In genomic region chr13:28159057-28159456, GRCh38 we compare ENCODE assay signal across 38 cellular contexts. TPM values are rescaled to one million over a fixed set of nuclear protein-coding genes. Genes with fewer than 3 reads are reported as not detected.
"Had no signal": no experiment of that assay in that cellular context is flagged by ENCODE, and none has a peak within 500 bp of the region (broad histone marks: within the 10 kb centered on the region; RNA-seq: fewer than 3 reads in every experiment).

No MANE protein-coding gene starts in this region.

- H3K4me3 ChIP-seq: MG63 had no signal

- H3K27me3 ChIP-seq: MG63 had no signal

- DNase-seq: Karpas-422, Kasumi-1, MG63, MM.1S, MV-4-11, NCI-H1048, NCI-H1092, NCI-H1092 treated with DMSO at 0.1 percent for 48 hours, NCI-H1105, NCI-H1105 treated with DMSO at 0.1 percent for 48 hours, NCI-H1417, NCI-H1417 treated with DMSO at 0.1 percent for 48 hours, NCI-H1436, NCI-H1436 treated with DMSO at 0.1 percent for 48 hours, NCI-H146, NCI-H1694, NCI-H1694 treated with DMSO at 0.1 percent for 48 hours, NCI-H187, NCI-H187 treated with DMSO at 0.1 percent for 48 hours, NCI-H1930, NCI-H2029, NCI-H2029 treated with DMSO at 0.1 percent for 48 hours, NCI-H2081, NCI-H2081 treated with DMSO at 0.1 percent for 48 hours, NCI-H2107, NCI-H2171, NCI-H2171 treated with DMSO at 0.1 percent for 48 hours, NCI-H2227 treated with DMSO at 0.1 percent for 48 hours, NCI-H226, NCI-H345, NCI-H446, NCI-H446 treated with DMSO at 0.1 percent for 48 hours, NCI-H510A, NCI-H510A treated with DMSO at 0.1 percent for 48 hours, NCI-H524 had no signal

RNA-seq across cellular contexts. Expression of gene FLT3, which starts 58.7 kb away (rescaled TPM):
- total RNA-seq: LHCN-M2, MCF 10A, NCI-H460 had no signal
